ENCODE assay signal across 10 cellular contexts in the genomic region with DNA sequence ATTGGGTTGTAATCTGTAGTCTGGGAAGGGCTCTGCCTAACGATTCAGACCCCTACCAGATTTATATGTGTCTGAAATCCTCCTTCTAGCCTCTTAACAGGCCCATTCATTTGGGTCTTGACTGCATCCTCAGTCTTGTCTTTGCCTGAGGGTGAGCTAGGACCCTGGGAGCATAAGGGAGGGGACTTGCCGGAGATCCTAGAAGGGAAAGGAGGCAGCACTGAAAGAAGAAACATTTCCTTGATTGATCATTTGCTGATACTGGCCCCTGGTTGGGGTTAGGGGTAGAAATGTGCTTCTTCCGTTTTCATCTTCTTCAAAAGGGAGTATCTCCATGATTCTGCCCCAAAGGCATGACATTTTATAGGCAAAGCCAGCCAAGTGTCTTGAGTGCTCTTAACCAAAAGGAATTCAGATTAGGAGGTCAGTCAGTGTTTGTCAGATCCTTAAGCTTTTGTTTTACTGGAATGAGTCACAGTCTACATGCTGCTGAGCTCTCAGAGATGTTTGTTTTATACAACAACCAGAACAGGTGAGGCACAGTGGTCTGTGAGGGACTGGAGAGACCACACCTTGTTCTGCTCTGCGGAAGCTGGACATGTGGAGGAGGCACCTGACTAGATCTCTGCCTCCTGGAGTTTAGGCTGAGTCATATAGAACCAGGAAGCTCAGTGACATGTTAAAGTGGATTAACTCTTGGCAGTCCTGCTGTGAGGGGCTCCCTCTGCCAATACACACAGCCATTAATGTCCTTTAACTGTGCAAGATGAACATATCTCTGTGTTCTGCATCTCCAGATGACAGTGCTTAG. TPM values are rescaled to one million over a fixed set of nuclear protein-coding genes. Genes with fewer than 3 reads are reported as not detected.
DNase-seq lines count a peak whose midpoint lies in the region; ATAC-seq and TF ChIP-seq lines count a peak whose summit lies in the region.
"Had no signal": no experiment of that assay in that cellular context is flagged by ENCODE, and none has a peak within 500 bp of the region (broad histone marks: within the 10 kb centered on the region; RNA-seq: fewer than 3 reads in every experiment).

No MANE protein-coding gene starts in this region.

- H3K4me1 ChIP-seq in urinary bladder (ENCODE audit: insufficient read depth) (no peaks in the 10 kb centered on the region), colonic mucosa (no peaks in the 10 kb centered on the region)

- no peak for ATAC-seq in GM18868 (IDR thresholded peaks at IDR 0.05; ENCODE audit: unreplicated experiment)
- ATAC-seq: T-cell had no signal

- intact Hi-C loops in colonic mucosa (cut with DNase I), result no loop called here

- no peaks in the 10 kb centered on the region for H3K9me3 ChIP-seq in colonic mucosa

- H3K9ac ChIP-seq in colonic mucosa (ENCODE audit: low read depth in 2 of 2, low read length in 2 of 2), result no peak overlapping the region

- no peaks in the 10 kb centered on the region for H3K36me3 Mint-ChIP-seq in activated naive CD8-positive, alpha-beta T cell treated with anti-CD3 and anti-CD28 coated beads for 36 hours
- H3K36me3 Mint-ChIP-seq: activated naive CD8-positive, alpha-beta T cell; T-cell had no signal

- H3K27ac Mint-ChIP-seq in activated naive CD8-positive, alpha-beta T cell treated with anti-CD3 and anti-CD28 coated beads for 36 hours, result no peak overlapping the region
- H3K27ac Mint-ChIP-seq: activated naive CD8-positive, alpha-beta T cell; T-cell had no signal

- no peaks in the 10 kb centered on the region for H3K27me3 ChIP-seq in colonic mucosa

- H3K9me3 Mint-ChIP-seq in activated naive CD8-positive, alpha-beta T cell treated with anti-CD3 and anti-CD28 coated beads for 36 hours, result peaks cover 1% of the 10 kb centered on the region

- no peak for TF ChIP-seq CTCF in colonic mucosa (IDR thresholded peaks at IDR 0.05)

- DNase-seq in NCI-H1436 (lab: John Stamatoyannopoulos, UW) (peak; percentile 22), NCI-H1436 treated with DMSO at 0.1 percent for 48 hours (lab: John Stamatoyannopoulos, UW) (no peak), OCI-M1 (lab: John Stamatoyannopoulos, UW) (peak; percentile 18), iPS DF 19.7 (ENCODE audit: low read depth, low spot score) (peak; percentile 89), colonic mucosa (no peak)
- no peak for DNase-seq in activated naive CD8-positive, alpha-beta T cell treated with anti-CD3 and anti-CD28 coated beads for 36 hours
- DNase-seq: T-cell had no signal

- H3K36me3 ChIP-seq in urinary bladder (ENCODE audit: insufficient read depth) (no peaks in the 10 kb centered on the region), colonic mucosa (no peaks in the 10 kb centered on the region)

- peaks cover 48% of the 10 kb centered on the region for H3K27me3 Mint-ChIP-seq in activated naive CD8-positive, alpha-beta T cell treated with anti-CD3 and anti-CD28 coated beads for 36 hours

- H3K27ac ChIP-seq in urinary bladder (ENCODE audit: low read depth), result peak overlapping the region; percentile 15
- no peak overlapping the region for H3K27ac ChIP-seq in colonic mucosa

- 36% methylated on average over 4 of the region's 4 CpGs for WGBS in urinary bladder

- H3K4me1 Mint-ChIP-seq in activated naive CD8-positive, alpha-beta T cell treated with anti-CD3 and anti-CD28 coated beads for 36 hours, result peaks cover 6% of the 10 kb centered on the region

- H3K4me3 ChIP-seq in urinary bladder (ENCODE audit: low read depth, low read length) (no peak overlapping the region), colonic mucosa (no peak overlapping the region)

- H3K4me3 Mint-ChIP-seq in activated naive CD8-positive, alpha-beta T cell treated with anti-CD3 and anti-CD28 coated beads for 36 hours, result no peak overlapping the region
- H3K4me3 Mint-ChIP-seq: activated naive CD8-positive, alpha-beta T cell; T-cell had no signal

RNA-seq across cellular contexts. Expression of gene PCDHAC2, which starts 37.7 kb away (rescaled TPM):
- 3.0 TPM for total RNA-seq in urinary bladder
- 0.67 TPM for polyA plus RNA-seq in urinary bladder
- total RNA-seq in colonic mucosa, result under 1 TPM; 0.05 to 0.32 TPM
- total RNA-seq in activated naive CD8-positive, alpha-beta T cell treated with anti-CD3 and anti-CD28 coated beads for 36 hours, result not detected

RNA-seq across cellular contexts. Expression of gene PCDHB1, which starts 47.2 kb away (rescaled TPM):
- total RNA-seq in urinary bladder (0.16 TPM), colonic mucosa (not detected)
- polyA plus RNA-seq in urinary bladder, result 0.01 TPM
- total RNA-seq in activated naive CD8-positive, alpha-beta T cell treated with anti-CD3 and anti-CD28 coated beads for 36 hours, result not detected
- total RNA-seq: T-cell had no signal

Comparison
In these comparisons a context has a peak if more than half of its experiments do, and no peak if none do; other contexts are left out.
1. DNase-seq: peak in NCI-H1436 (single experiment), OCI-M1 (single experiment) and iPS DF 19.7 (single experiment); none in NCI-H1436 treated with DMSO at 0.1 percent for 48 hours (single experiment), colonic mucosa (single experiment) and activated naive CD8-positive, alpha-beta T cell treated with anti-CD3 and anti-CD28 coated beads for 36 hours (single experiment).